18 cellular contexts compared by ENCODE assay signal in the genomic region with DNA sequence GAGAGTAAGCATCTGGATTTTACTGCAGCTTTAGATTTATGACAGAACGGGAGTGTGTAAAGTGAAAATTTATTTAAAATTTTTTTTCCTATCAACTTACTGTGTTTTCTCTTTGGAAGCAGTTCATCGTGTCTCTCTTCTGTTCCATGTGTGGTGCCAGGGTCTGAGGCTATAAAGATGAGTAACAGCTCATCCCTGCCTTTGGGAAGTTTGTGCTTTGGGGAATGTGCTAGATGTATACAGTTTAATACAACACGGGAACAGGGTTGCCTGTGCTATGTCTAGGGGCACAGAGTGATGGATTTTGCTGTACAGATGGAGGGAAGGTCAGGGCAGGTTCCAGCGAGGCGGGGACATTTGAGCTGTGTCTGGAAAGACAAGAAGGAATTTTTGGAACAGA.
DNase-seq lines count a peak whose midpoint lies in the region; ATAC-seq, FAIRE-seq and TF ChIP-seq lines count a peak whose summit lies in the region.
"Had no signal": no experiment of that assay in that cellular context is flagged by ENCODE, and none has a peak within 500 bp of the region (broad histone marks: within the 10 kb centered on the region; RNA-seq: fewer than 3 reads in every experiment).

No MANE protein-coding gene starts in this region.

- no peak overlapping the region for H3K4me2 ChIP-seq in neuronal stem cell (ENCODE audit: insufficient read depth, low read length, poor library complexity, severe bottlenecking)
- H3K4me2 ChIP-seq in HepG2 (ENCODE audit: low read depth, low read length): no peak overlapping the region

- H2AK5ac ChIP-seq in neuronal stem cell (ENCODE audit: low read depth, low read length): no peak overlapping the region

- in situ Hi-C loops in transverse colon (cut with MboI; ENCODE audit: low pct_ligation_motif_present in 1 of 4, low pct_unique_long_range_greater_than_20kb in 1 of 4, low sequenced_read_pairs in 3 of 4) (no loop called here), HepG2 (cut with HindIII; ENCODE audit: extremely low pct_ligation_motif_present, low pct_unique_long_range_greater_than_20kb) (no loop called here)

- H3K79me1 ChIP-seq in neuronal stem cell (ENCODE audit: low read depth, low read length): no peaks in the 10 kb centered on the region

- no peaks in the 10 kb centered on the region for H3K27me3 ChIP-seq in esophagus muscularis mucosa
- no peaks in the 10 kb centered on the region for H3K27me3 ChIP-seq in muscle layer of colon (ENCODE audit: control insufficient read depth in 1 of 2, insufficient read depth in 2 of 2, low read length in 2 of 2)
- H3K27me3 ChIP-seq in neuronal stem cell (ENCODE audit: control insufficient read depth in 3 of 3, insufficient read depth in 3 of 3, low read depth in 1 of 3, low read length in 3 of 3): no peaks in the 10 kb centered on the region
- no peaks in the 10 kb centered on the region for H3K27me3 ChIP-seq in transverse colon
- peaks cover 3 to 48% of the 10 kb centered on the region in 2 experiments; a peak in 4 of 5 replicates for H3K27me3 ChIP-seq in HepG2 (ENCODE audit: control insufficient read depth in 1 of 2, insufficient read depth in 2 of 2, low read length in 2 of 2)
- no peaks in the 10 kb centered on the region for H3K27me3 ChIP-seq in body of pancreas

- H3K9ac ChIP-seq in muscle layer of colon (ENCODE audit: low read length) (no peak overlapping the region), neuronal stem cell (ENCODE audit: low read depth, low read length, poor library complexity) (no peak overlapping the region), HepG2 (ENCODE audit: insufficient read depth, low read depth, low read length) (no peak overlapping the region)

- CTCF ChIA-PET in HepG2 (lab: Yijun Ruan, JAX; ENCODE audit: low intra/inter-chr PET ratio, low total read pairs): no interaction called here

- WGBS in esophagus muscularis mucosa: 28% methylated on average over 5 of the region's 5 CpGs
- no CpG with 5 or more reads among the region's 5 CpGs for WGBS in neuronal stem cell (ENCODE audit: extremely low coverage in 2 of 2, insufficient read length in 2 of 2, insufficient replicate concordance in 1 of 2), 2 donors
- WGBS in transverse colon (ENCODE audit: low coverage in 1 of 2), 2 donors: 48 to 53% methylated on average over 3 to 5 of the region's 5 CpGs
- WGBS in HepG2 (ENCODE audit: low lambda C conversion rate): 1% methylated on average over 5 of the region's 5 CpGs
- 60 to 67% methylated on average over 5 of the region's 5 CpGs for WGBS in body of pancreas, 2 donors

- no peak for DNase-seq in esophagus muscularis mucosa (ENCODE audit: extremely low spot score)
- DNase-seq in neuronal stem cell (ENCODE audit: low spot score): no peak
- no peak for DNase-seq in transverse colon
- DNase-seq in AG08396 (ENCODE audit: low spot score): no peak
- DNase-seq in HepG2 (ENCODE audit: low spot score): no peak
- no peak for DNase-seq in body of pancreas
- DNase-seq: CD8-positive, alpha-beta T cell; COR-L47; DMS153; DMS79 treated with DMSO at 0.1 percent for 48 hours; EL; HCEC 1CT; HFFc6 had no signal

- H2BK12ac ChIP-seq in neuronal stem cell (ENCODE audit: low read length): no peak overlapping the region

- H3K23ac ChIP-seq in neuronal stem cell (ENCODE audit: low read depth, low read length, poor library complexity): no peak overlapping the region

- intact Hi-C loops in esophagus muscularis mucosa (cut with DNase I) (no loop called here), transverse colon (cut with DNase I; ENCODE audit: low total_unique reads) (no loop called here), HepG2 (cut with micrococcal nuclease; ENCODE audit: unreplicated experiment) (no loop called here), body of pancreas (cut with DNase I) (no loop called here)

- H3K36me3 ChIP-seq in esophagus muscularis mucosa (no peaks in the 10 kb centered on the region), muscle layer of colon (ENCODE audit: insufficient read depth, low read length) (no peaks in the 10 kb centered on the region), neuronal stem cell (replicated peaks in 1 of 2; ENCODE audit: control insufficient read depth in 2 of 2, insufficient read depth in 2 of 2, low read length in 2 of 2) (no peaks in the 10 kb centered on the region), transverse colon (no peaks in the 10 kb centered on the region), HepG2 (replicated peaks in 1 of 2; ENCODE audit: control insufficient read depth in 1 of 2, insufficient read depth in 2 of 2, low read length in 2 of 2) (no peaks in the 10 kb centered on the region), body of pancreas (replicated peaks in 1 of 2; ENCODE audit: insufficient read depth in 1 of 2, low read depth in 2 of 2) (no peaks in the 10 kb centered on the region)

- no peak overlapping the region for H2BK5ac ChIP-seq in neuronal stem cell (ENCODE audit: low read length)

- H3K4me1 ChIP-seq in esophagus muscularis mucosa (peaks cover 0 to 16% (median 14%) of the 10 kb centered on the region in 4 donors), muscle layer of colon (ENCODE audit: insufficient read depth, low read length) (peaks cover 23% of the 10 kb centered on the region), neuronal stem cell (ENCODE audit: control insufficient read depth in 2 of 2, insufficient read depth in 1 of 2, low read depth in 1 of 2, low read length in 2 of 2) (peaks cover 10 to 13% of the 10 kb centered on the region in 2 donors), transverse colon (peaks cover 0 to 11% (median 4%) of the 10 kb centered on the region in 4 donors), HepG2 (ENCODE audit: insufficient read depth, low read length) (no peaks in the 10 kb centered on the region), body of pancreas (no peaks in the 10 kb centered on the region)

- TF ChIP-seq POLR2A in esophagus muscularis mucosa (IDR thresholded peaks at IDR 0.05; ENCODE audit: low read depth) (no peak), transverse colon (IDR thresholded peaks at IDR 0.05) (no peak), HepG2 (IDR thresholded peaks at IDR 0.05; ENCODE audit: insufficient read depth in 1 of 2, low read depth in 2 of 2, low read length in 2 of 2) (no peak), body of pancreas (IDR thresholded peaks at IDR 0.05) (no peak)

- no peak overlapping the region for H3K18ac ChIP-seq in neuronal stem cell (ENCODE audit: low read length)

- ATAC-seq in HepG2: no peak
- ATAC-seq in body of pancreas: no peak
- ATAC-seq: CD8-positive, alpha-beta T cell had no signal

- peak overlapping the region; percentile 97 for H2BK15ac ChIP-seq in neuronal stem cell (ENCODE audit: low read length)

- no peak overlapping the region for H4K91ac ChIP-seq in neuronal stem cell (ENCODE audit: low read depth, low read length, poor library complexity)

- no peak for FAIRE-seq in HepG2 (lab: Jason Lieb, UNC)
- FAIRE-seq: A204.1, D721Med, G401.6, GM12891 had no signal

- peak overlapping the region; percentile 4 to 50 (median 31) for H3K27ac ChIP-seq in esophagus muscularis mucosa (replicated peaks in 1 of 4)
- H3K27ac ChIP-seq in muscle layer of colon (ENCODE audit: low read depth, low read length): peak overlapping the region; percentile 42
- H3K27ac ChIP-seq in neuronal stem cell (replicated peaks; ENCODE audit: low read length): no peak overlapping the region
- peak overlapping the region in 3 of 4 donors; percentile 30 to 61 (median 36) for H3K27ac ChIP-seq in transverse colon
- H3K27ac ChIP-seq in HepG2 (ENCODE audit: extremely low read length, insufficient read depth, low read length): no peak overlapping the region
- H3K27ac ChIP-seq in body of pancreas: no peak overlapping the region

- POLR2A ChIA-PET in HepG2 (lab: Yijun Ruan, JAX): no interaction called here

- no peak overlapping the region for H3K14ac ChIP-seq in neuronal stem cell (ENCODE audit: low read length)

- H3K9me3 ChIP-seq in esophagus muscularis mucosa (no peaks in the 10 kb centered on the region), muscle layer of colon (ENCODE audit: low read length) (no peaks in the 10 kb centered on the region), neuronal stem cell (replicated peaks in 1 of 2; ENCODE audit: control insufficient read depth in 2 of 2, insufficient read depth in 1 of 2, low read depth in 1 of 2, low read length in 2 of 2) (no peaks in the 10 kb centered on the region), transverse colon (no peaks in the 10 kb centered on the region), HepG2 (ENCODE audit: low read length) (no peaks in the 10 kb centered on the region), body of pancreas (no peaks in the 10 kb centered on the region)

- TF ChIP-seq EP300 in esophagus muscularis mucosa (IDR thresholded peaks at IDR 0.05): no peak
- TF ChIP-seq EP300 in transverse colon (IDR thresholded peaks at IDR 0.05; ENCODE audit: low read depth): no peak
- TF ChIP-seq EP300 in HepG2 (IDR thresholded peaks at IDR 0.05; ENCODE audit: low read depth in 2 of 2, low read length in 2 of 2): no peak
- TF ChIP-seq EP300 in HepG2 (CRISPR knock-in tag; IDR thresholded peaks at IDR 0.05; ENCODE audit: borderline replicate concordance): no peak

- no peak overlapping the region for H4K8ac ChIP-seq in neuronal stem cell (ENCODE audit: low read depth, low read length)

- no peak overlapping the region for H2BK120ac ChIP-seq in neuronal stem cell (ENCODE audit: low read depth, low read length)

- no peaks in the 10 kb centered on the region for H3K79me2 ChIP-seq in HepG2 (ENCODE audit: insufficient read depth, low read length)

- H3K4me3 ChIP-seq in esophagus muscularis mucosa (no peak overlapping the region), muscle layer of colon (ENCODE audit: low read depth in 1 of 2, low read length in 2 of 2) (peak overlapping the region in 1 of 2 donors; percentile 8), neuronal stem cell (ENCODE audit: low read length in 2 of 2) (no peak overlapping the region), transverse colon (no peak overlapping the region), HepG2 (replicated peaks in 1 of 3; ENCODE audit: insufficient read depth in 1 of 3, low read depth in 2 of 3, low read length in 3 of 3) (no peak overlapping the region), body of pancreas (no peak overlapping the region)

- peak overlapping the region; percentile 66 for H2AFZ ChIP-seq in neuronal stem cell (ENCODE audit: low read length)
- H2AFZ ChIP-seq in HepG2 (ENCODE audit: low read length): no peak overlapping the region

- no TSS peak for BruUV-seq in HepG2 (replicated peaks; lab: Mats Ljungman, UMichigan)

- no peak overlapping the region for H3K4ac ChIP-seq in neuronal stem cell (ENCODE audit: low read length)

- no peaks in the 10 kb centered on the region for H4K20me1 ChIP-seq in HepG2 (ENCODE audit: insufficient read depth, low read length)

- no peak for TF ChIP-seq RAD21 in HepG2 (CRISPR knock-in tag; IDR thresholded peaks at IDR 0.05)

- no peak for TF ChIP-seq CTCF in esophagus muscularis mucosa (IDR thresholded peaks at IDR 0.05)
- TF ChIP-seq CTCF in transverse colon (IDR thresholded peaks at IDR 0.05): no peak
- TF ChIP-seq CTCF in HepG2 (CRISPR knock-in tag; IDR thresholded peaks at IDR 0.05): no peak
- no peak for TF ChIP-seq CTCF in body of pancreas (IDR thresholded peaks at IDR 0.05)

TF ChIP-seq in HepG2, 621 proteins besides CTCF, POLR2A, EP300 and RAD21 (continues in another document):
- TF ChIP-seq MBD4 (IDR thresholded peaks at IDR 0.05; ENCODE audit: borderline replicate concordance, low read length) (no peak), ATRX (CRISPR knock-in tag; IDR thresholded peaks at IDR 0.05; ENCODE audit: borderline replicate concordance) (no peak)

Comparison
In these comparisons a context has a peak if more than half of its experiments do, and no peak if none do; other contexts are left out.
1. H3K27ac ChIP-seq: peak in esophagus muscularis mucosa (4 of 4), muscle layer of colon (single experiment) and transverse colon (3 of 4); none in neuronal stem cell (single experiment), HepG2 (single experiment) and body of pancreas (0 of 4).